ENCODE assay signal across 8 cellular contexts in genomic region chr3:127672429-127673190, GRCh38. TPM values are rescaled to one million over a fixed set of nuclear protein-coding genes. Genes with fewer than 3 reads are reported as not detected.
DNase-seq lines count a peak whose midpoint lies in the region; ATAC-seq and TF ChIP-seq lines count a peak whose summit lies in the region.

Gene ABTB1, plus strand, starts transcription at chr3:127672952. Its CDS starts 74 bp downstream, at chr3:127673026.

- H3K4me3 Mint-ChIP-seq in CD14-positive monocyte: peak within 1 kb of the TSS; percentile 86 to 93

- intact Hi-C loops in CD14-positive monocyte (cut with micrococcal nuclease) (loop anchor here (5.0 to 10.0 kb wide), 4 partner anchors 75 to 402 kb away; partner anchors contain the start of genes MCM2 (in 1 of the 2), SEC61A1 (in 1 of the 2) and TPRA1 (in 1 of the 2)), mucosa of descending colon (cut with DNase I, micrococcal nuclease) (no loop called here)

- TF ChIP-seq CTCF in CD14-positive monocyte (IDR thresholded peaks at IDR 0.05) (no peak), mucosa of descending colon (IDR thresholded peaks at IDR 0.05) (no peak)

- H3K27me3 Mint-ChIP-seq in CD14-positive monocyte (ENCODE audit: low read depth in 3 of 3): peaks cover 1 to 3% (median 1%) of the 10 kb centered on the region in 3 donors

- H3K4me3 ChIP-seq in NT2/D1 (ENCODE audit: insufficient read length, low read depth): peak within 1 kb of the TSS; percentile 89
- H3K4me3 ChIP-seq in mucosa of descending colon: peak within 1 kb of the TSS; percentile 71

- peak within 1 kb of the TSS; percentile 90 for H3K9ac ChIP-seq in NT2/D1 (ENCODE audit: insufficient read length, low read depth)

- H3K36me3 ChIP-seq in NT2/D1 (ENCODE audit: insufficient read depth, insufficient read length, low read length) (no peaks in the 10 kb centered on the region), mucosa of descending colon (ENCODE audit: low read depth) (no peaks in the 10 kb centered on the region)

- H3K4me1 ChIP-seq in NT2/D1 (ENCODE audit: insufficient read depth, insufficient read length) (peaks cover 19% of the 10 kb centered on the region), mucosa of descending colon (ENCODE audit: low read depth) (peaks cover 9% of the 10 kb centered on the region)

- H3K9me3 ChIP-seq in NT2/D1 (ENCODE audit: insufficient read depth, low read length) (no peaks in the 10 kb centered on the region), mucosa of descending colon (no peaks in the 10 kb centered on the region)

- ATAC-seq in GM19438 (IDR thresholded peaks at IDR 0.05; ENCODE audit: low read depth, unreplicated experiment) (peak; percentile 73), mucosa of descending colon (peak; percentile 91)

- peak within 1 kb of the TSS; percentile 79 to 94 (median 89) for H3K27ac Mint-ChIP-seq in CD14-positive monocyte

- H3K4me1 Mint-ChIP-seq in CD14-positive monocyte: peaks cover 47% of the 10 kb centered on the region

- peaks cover 29% of the 10 kb centered on the region for H3K27me3 ChIP-seq in NT2/D1 (ENCODE audit: insufficient read depth, insufficient read length)

- peaks cover 28 to 35% of the 10 kb centered on the region in 2 donors for H3K36me3 Mint-ChIP-seq in CD14-positive monocyte

- DNase-seq in CD14-positive monocyte (ENCODE audit: low spot score) (peak; percentile 77), HPDE6-E6E7 (ENCODE audit: extremely low spot score) (peak; percentile 83), NT2/D1 (ENCODE audit: low read depth, low spot score) (peak; percentile 68), epidermal melanocyte (ENCODE audit: insufficient read length, low spot score) (peak; percentile 87), mucosa of descending colon (peak; percentile 92 to 96 (median 93))
- peak; percentile 86 for DNase-seq in activated CD8-positive, alpha-beta memory T cell treated with anti-CD3 and anti-CD28 coated beads, Interleukin-2, amount 50 U/mL, for 4 hours
- DNase-seq in stimulated activated CD8-positive, alpha-beta memory T cell treated with anti-CD3 and anti-CD28 coated beads, Interleukin-4, amount 100 ng/mL, for 24 hours (ENCODE audit: low read depth): peak; percentile 79

- H3K9me3 Mint-ChIP-seq in CD14-positive monocyte: peaks cover 0 to 4% (median 0%) of the 10 kb centered on the region in 7 donors

RNA-seq across cellular contexts. Expression of gene ABTB1, which starts in this region (rescaled TPM):
- polyA plus RNA-seq in CD14-positive monocyte: 100 to 1,000 TPM; 107 to 118 TPM
- 10 to 100 TPM; 19.9 to 48.7 (median 33.7) TPM for total RNA-seq in mucosa of descending colon

Comparison
In these comparisons a context has a peak if more than half of its experiments do, and no peak if none do; other contexts are left out.
1. Peak in every context shown above with its lines: DNase-seq, ATAC-seq and H3K4me3 ChIP-seq.
2. intact Hi-C loops: an anchor here in CD14-positive monocyte (5.0 to 10.0 kb wide); none called in mucosa of descending colon.